In the genomic region with DNA sequence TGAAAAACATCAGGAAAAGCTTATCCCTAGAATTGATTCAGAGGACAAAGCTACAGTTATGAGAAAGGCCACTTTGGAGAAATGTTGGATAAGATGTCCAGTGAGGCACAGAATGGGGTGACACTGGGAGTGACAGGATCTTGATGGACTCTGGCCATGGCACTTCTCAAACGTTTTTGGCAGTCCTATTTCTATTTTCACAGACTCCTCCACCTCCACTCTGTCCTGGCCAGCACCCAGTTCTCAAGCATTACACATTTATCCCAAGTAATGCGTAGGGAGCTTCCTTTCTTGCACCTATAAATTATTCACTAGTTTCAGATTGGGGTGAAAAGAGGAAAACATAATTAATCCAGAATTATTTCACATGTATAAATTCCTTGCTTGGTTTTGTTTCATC, we compare ENCODE assay signal across 33 cellular contexts.
"Had no signal": no experiment of that assay in that cellular context is flagged by ENCODE, and none has a peak within 500 bp of the region (broad histone marks: within the 10 kb centered on the region; RNA-seq: fewer than 3 reads in every experiment).

No MANE protein-coding gene starts in this region.

- DNase-seq: Karpas-422, Kasumi-1, MG63, MM.1S, MV-4-11, NCI-H1048, NCI-H1092, NCI-H1092 treated with DMSO at 0.1 percent for 48 hours, NCI-H1105, NCI-H1105 treated with DMSO at 0.1 percent for 48 hours, NCI-H1417, NCI-H1417 treated with DMSO at 0.1 percent for 48 hours, NCI-H1436, NCI-H1436 treated with DMSO at 0.1 percent for 48 hours, NCI-H146, NCI-H1694, NCI-H1694 treated with DMSO at 0.1 percent for 48 hours, NCI-H187, NCI-H187 treated with DMSO at 0.1 percent for 48 hours, NCI-H2029, NCI-H2029 treated with DMSO at 0.1 percent for 48 hours, NCI-H2081, NCI-H2081 treated with DMSO at 0.1 percent for 48 hours, NCI-H2107, NCI-H2171, NCI-H2171 treated with DMSO at 0.1 percent for 48 hours, NCI-H2227 treated with DMSO at 0.1 percent for 48 hours, NCI-H226, NCI-H345, NCI-H446, NCI-H446 treated with DMSO at 0.1 percent for 48 hours, NCI-H510A, NCI-H510A treated with DMSO at 0.1 percent for 48 hours had no signal
